Comparison of ENCODE assay signal across 10 cellular contexts in genomic region chr13:92896842-92897241, GRCh38.
A peak's percentile ranks its signal among the peaks of the same experiment; 100 is the strongest.
DNase-seq lines count a peak whose midpoint lies in the region; ATAC-seq and TF ChIP-seq lines count a peak whose summit lies in the region.
"Had no signal": no experiment of that assay in that cellular context is flagged by ENCODE, and none has a peak within 500 bp of the region (broad histone marks: within the 10 kb centered on the region; RNA-seq: fewer than 3 reads in every experiment).

No MANE protein-coding gene starts in this region.

- no peak for ATAC-seq in activated naive CD8-positive, alpha-beta T cell treated with anti-CD3 and anti-CD28 coated beads, Interleukin-2, amount 50 U/mL, for 24 hours
- no peak for ATAC-seq in activated naive CD4-positive, alpha-beta T cell treated with anti-CD3 and anti-CD28 coated beads, Interleukin-2, amount 50 U/mL, for 72 hours

- no peak overlapping the region for H3K27ac ChIP-seq in mammary epithelial cell (ENCODE audit: insufficient read depth, low read depth, low read length)

- no peaks in the 10 kb centered on the region for H3K27me3 Mint-ChIP-seq in progenitor cell of endocrine pancreas
- H3K27me3 Mint-ChIP-seq in activated naive CD8-positive, alpha-beta T cell treated with anti-CD3 and anti-CD28 coated beads, Interleukin-2, amount 50 U/mL, for 24 hours, result no peaks in the 10 kb centered on the region

- dilution Hi-C loops in mammary epithelial cell (cut with HindIII; ENCODE audit: low sequenced_read_pairs), result no loop called here

- H3K36me3 ChIP-seq in mammary epithelial cell (ENCODE audit: insufficient read depth, low read length), result no peaks in the 10 kb centered on the region

- no TSS peak for BruUV-seq in mammary epithelial cell (replicated peaks; lab: Mats Ljungman, UMichigan)

- peaks cover 4% of the 10 kb centered on the region for H3K36me3 Mint-ChIP-seq in progenitor cell of endocrine pancreas (ENCODE audit: insufficient read depth)
- no peaks in the 10 kb centered on the region for H3K36me3 Mint-ChIP-seq in activated naive CD8-positive, alpha-beta T cell treated with anti-CD3 and anti-CD28 coated beads, Interleukin-2, amount 50 U/mL, for 24 hours (ENCODE audit: low read depth)
- no peaks in the 10 kb centered on the region for H3K36me3 Mint-ChIP-seq in activated naive CD4-positive, alpha-beta T cell treated with anti-CD3 and anti-CD28 coated beads, Interleukin-2, amount 50 U/mL, for 72 hours

- no peak overlapping the region for H3K27ac Mint-ChIP-seq in progenitor cell of endocrine pancreas
- no peak overlapping the region for H3K27ac Mint-ChIP-seq in activated naive CD8-positive, alpha-beta T cell treated with anti-CD3 and anti-CD28 coated beads, Interleukin-2, amount 50 U/mL, for 24 hours
- no peak overlapping the region for H3K27ac Mint-ChIP-seq in activated naive CD4-positive, alpha-beta T cell treated with anti-CD3 and anti-CD28 coated beads, Interleukin-2, amount 50 U/mL, for 72 hours

- no peaks in the 10 kb centered on the region for H3K9me3 ChIP-seq in mammary epithelial cell (replicated peaks; ENCODE audit: insufficient read depth, low read length)

- in situ Hi-C loops in mammary epithelial cell (cut with MboI; ENCODE audit: low sequenced_read_pairs in 2 of 2), result no loop called here

- WGBS in mammary epithelial cell (ENCODE audit: low coverage, missing lambda C conversion rate), result 43% methylated on average over 2 of the region's 2 CpGs

- CTCF ChIA-PET in mammary epithelial cell (lab: Charles Lee; ENCODE audit: low non-redundant PET), result no interaction called here

- peaks cover 4% of the 10 kb centered on the region for H3K27me3 ChIP-seq in mammary epithelial cell (ENCODE audit: insufficient read depth, low read length)

- no peak overlapping the region for H3K4me3 Mint-ChIP-seq in progenitor cell of endocrine pancreas (ENCODE audit: low read depth)
- no peak overlapping the region for H3K4me3 Mint-ChIP-seq in activated naive CD8-positive, alpha-beta T cell treated with anti-CD3 and anti-CD28 coated beads, Interleukin-2, amount 50 U/mL, for 24 hours

- peaks cover 9% of the 10 kb centered on the region for H3K9me3 Mint-ChIP-seq in progenitor cell of endocrine pancreas (ENCODE audit: low read depth)
- H3K9me3 Mint-ChIP-seq in activated naive CD8-positive, alpha-beta T cell treated with anti-CD3 and anti-CD28 coated beads, Interleukin-2, amount 50 U/mL, for 24 hours, result peaks cover 3% of the 10 kb centered on the region
- H3K9me3 Mint-ChIP-seq in activated naive CD4-positive, alpha-beta T cell treated with anti-CD3 and anti-CD28 coated beads, Interleukin-2, amount 50 U/mL, for 72 hours, result peaks cover 5 to 8% of the 10 kb centered on the region in 2 donors

- peaks cover 3% of the 10 kb centered on the region for H3K4me1 Mint-ChIP-seq in progenitor cell of endocrine pancreas (ENCODE audit: low read depth)
- H3K4me1 Mint-ChIP-seq in activated naive CD8-positive, alpha-beta T cell treated with anti-CD3 and anti-CD28 coated beads, Interleukin-2, amount 50 U/mL, for 24 hours, result no peaks in the 10 kb centered on the region

- no peaks in the 10 kb centered on the region for H3K4me1 ChIP-seq in mammary epithelial cell (ENCODE audit: insufficient read depth, low read length)

- peak; percentile 39 to 43 for TF ChIP-seq CTCF in mammary epithelial cell (conservative IDR thresholded peaks at IDR 0.05 in 1 of 2, IDR thresholded peaks at IDR 0.05 in 1 of 2; ENCODE audit: extremely low read depth in 1 of 2, insufficient read depth in 1 of 2, low read depth in 1 of 2, low read length in 2 of 2)
- TF ChIP-seq CTCF in progenitor cell of endocrine pancreas (IDR thresholded peaks at IDR 0.05; ENCODE audit: unreplicated experiment), result peak; percentile 64

- no peak overlapping the region for H2AFZ ChIP-seq in mammary epithelial cell (ENCODE audit: low read depth, low read length)

- H3K79me2 ChIP-seq in mammary epithelial cell (ENCODE audit: insufficient read depth, low read length), result no peaks in the 10 kb centered on the region

- no peak overlapping the region for H3K9ac ChIP-seq in mammary epithelial cell (ENCODE audit: insufficient read depth, low read length)

- H3K4me3 ChIP-seq in mammary epithelial cell (replicated peaks in 1 of 3; ENCODE audit: insufficient read depth in 1 of 3, low read depth in 2 of 3, low read length in 3 of 3), result no peak overlapping the region

- DNase-seq in NCI-H2227 (lab: John Stamatoyannopoulos, UW; ENCODE audit: unreplicated experiment) (peak; percentile 19), NCI-H2227 treated with DMSO at 0.1 percent for 48 hours (lab: John Stamatoyannopoulos, UW) (no peak), NCI-H345 treated with DMSO at 0.1 percent for 48 hours (lab: John Stamatoyannopoulos, UW; ENCODE audit: unreplicated experiment) (peak; percentile 35), mammary epithelial cell (peak; percentile 58), progenitor cell of endocrine pancreas (ENCODE audit: low spot score, unreplicated experiment) (no peak), NOMO-1 treated with DMSO at 0.1 percent for 48 hours (lab: John Stamatoyannopoulos, UW; ENCODE audit: unreplicated experiment) (no peak)
- DNase-seq in activated naive CD8-positive, alpha-beta T cell treated with anti-CD3 and anti-CD28 coated beads, Interleukin-2, amount 50 U/mL, for 24 hours, result no peak
- DNase-seq in activated naive CD4-positive, alpha-beta T cell treated with anti-CD3 and anti-CD28 coated beads, Interleukin-2, amount 50 U/mL, for 72 hours (ENCODE audit: low spot score in 2 of 2), result no peak
- DNase-seq: effector CD8-positive, alpha-beta T cell; stimulated activated CD4-positive, alpha-beta T cell treated with anti-CD3 and anti-CD28 coated beads, Interleukin-1b, Interleukin-23, amount 100 ng/mL, for 48 hours had no signal

- H4K20me1 ChIP-seq in mammary epithelial cell (ENCODE audit: insufficient read depth, low read length), result no peaks in the 10 kb centered on the region

- no peak overlapping the region for H3K4me2 ChIP-seq in mammary epithelial cell (ENCODE audit: insufficient read depth, low read depth, low read length)

- intact Hi-C loops in mammary epithelial cell (cut with micrococcal nuclease), result loop anchor here (1.0 to 2.0 kb wide), 3 partner anchors 332 to 1465 kb away; no protein-coding TSS in a partner anchor

Comparison
In these comparisons a context has a peak if more than half of its experiments do, and no peak if none do; other contexts are left out.
1. DNase-seq: peak in NCI-H2227 (single experiment), NCI-H345 treated with DMSO at 0.1 percent for 48 hours (single experiment) and mammary epithelial cell (single experiment); none in NCI-H2227 treated with DMSO at 0.1 percent for 48 hours (single experiment), progenitor cell of endocrine pancreas (single experiment), activated naive CD8-positive, alpha-beta T cell treated with anti-CD3 and anti-CD28 coated beads, Interleukin-2, amount 50 U/mL, for 24 hours (single experiment), NOMO-1 treated with DMSO at 0.1 percent for 48 hours (single experiment) and activated naive CD4-positive, alpha-beta T cell treated with anti-CD3 and anti-CD28 coated beads, Interleukin-2, amount 50 U/mL, for 72 hours (0 of 2).